Comparison of ENCODE assay signal across 9 cellular contexts in the genomic region with DNA sequence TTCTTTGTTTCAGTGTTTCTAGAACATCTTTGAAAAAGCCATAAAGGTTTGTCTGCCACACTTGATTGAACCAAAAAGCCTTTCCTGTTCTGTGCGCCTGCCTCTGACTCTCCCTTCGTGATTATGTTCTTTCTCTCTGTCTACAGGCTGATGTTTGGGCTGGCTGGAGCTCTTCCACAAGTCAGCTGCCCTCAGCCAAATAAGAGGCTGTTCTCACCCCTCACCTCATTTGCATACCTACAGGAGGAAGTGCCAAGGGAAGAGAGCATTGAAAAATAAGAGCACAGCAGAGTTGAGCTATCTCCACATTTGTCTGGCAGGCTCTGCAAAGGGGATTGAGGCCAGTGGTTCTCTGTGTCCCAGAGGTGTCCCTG. TPM values are rescaled to one million over a fixed set of nuclear protein-coding genes. Genes with fewer than 3 reads are reported as not detected.
A peak's percentile ranks its signal among the peaks of the same experiment; 100 is the strongest.
DNase-seq lines count a peak whose midpoint lies in the region; ATAC-seq and TF ChIP-seq lines count a peak whose summit lies in the region.
"Had no signal": no experiment of that assay in that cellular context is flagged by ENCODE, and none has a peak within 500 bp of the region (broad histone marks: within the 10 kb centered on the region; RNA-seq: fewer than 3 reads in every experiment).

No MANE protein-coding gene starts in this region.

- peak overlapping the region; percentile 12 for H3K27ac ChIP-seq in cingulate gyrus (ENCODE audit: low read depth, low read length)

- TF ChIP-seq CTCF in endothelial cell (IDR thresholded peaks at IDR 0.05; ENCODE audit: unreplicated experiment) = no peak

- H3K4me1 Mint-ChIP-seq in stimulated activated effector memory CD8-positive, alpha-beta T cell treated with anti-CD3 and anti-CD28 coated beads, Interleukin-12 subunit alpha, Interleukin-12 subunit beta, amount 100 ng/mL, for 72 hours = peaks cover 34% of the 10 kb centered on the region
- peaks cover 27% of the 10 kb centered on the region for H3K4me1 Mint-ChIP-seq in endothelial cell (ENCODE audit: unreplicated experiment)

- H3K36me3 Mint-ChIP-seq in stimulated activated effector memory CD8-positive, alpha-beta T cell treated with anti-CD3 and anti-CD28 coated beads, Interleukin-12 subunit alpha, Interleukin-12 subunit beta, amount 100 ng/mL, for 72 hours = peaks cover 39% of the 10 kb centered on the region
- H3K36me3 Mint-ChIP-seq in endothelial cell (ENCODE audit: low read depth, unreplicated experiment) = peaks cover 33% of the 10 kb centered on the region

- H3K27me3 Mint-ChIP-seq in endothelial cell (ENCODE audit: unreplicated experiment) = peaks cover 7% of the 10 kb centered on the region
- H3K27me3 Mint-ChIP-seq: dendritic cell treated with granulocyte-macrophage colony-stimulating factor and Interleukin-4, amounts not matched to agents 40 ng/mL and 50 ng/mL, for 4 days had no signal

- ATAC-seq in GM18499 (IDR thresholded peaks at IDR 0.05; ENCODE audit: insufficient read depth, unreplicated experiment) = peak; percentile 39
- ATAC-seq in GM21515 (IDR thresholded peaks at IDR 0.05; ENCODE audit: unreplicated experiment) = peak; percentile 56
- peak; percentile 54 for ATAC-seq in HG03571 (IDR thresholded peaks at IDR 0.05; ENCODE audit: unreplicated experiment)
- ATAC-seq in stimulated activated effector memory CD8-positive, alpha-beta T cell treated with anti-CD3 and anti-CD28 coated beads, Interleukin-12 subunit alpha, Interleukin-12 subunit beta, amount 100 ng/mL, for 72 hours = peak; percentile 61

- no peak overlapping the region for H3K4me3 Mint-ChIP-seq in stimulated activated effector memory CD8-positive, alpha-beta T cell treated with anti-CD3 and anti-CD28 coated beads, Interleukin-12 subunit alpha, Interleukin-12 subunit beta, amount 100 ng/mL, for 72 hours
- H3K4me3 Mint-ChIP-seq in endothelial cell (ENCODE audit: unreplicated experiment) = no peak overlapping the region
- H3K4me3 Mint-ChIP-seq: dendritic cell treated with granulocyte-macrophage colony-stimulating factor and Interleukin-4, amounts not matched to agents 40 ng/mL and 50 ng/mL, for 4 days had no signal

- no peaks in the 10 kb centered on the region for H3K9me3 Mint-ChIP-seq in stimulated activated effector memory CD8-positive, alpha-beta T cell treated with anti-CD3 and anti-CD28 coated beads, Interleukin-12 subunit alpha, Interleukin-12 subunit beta, amount 100 ng/mL, for 72 hours
- H3K9me3 Mint-ChIP-seq in endothelial cell (ENCODE audit: unreplicated experiment) = no peaks in the 10 kb centered on the region

- no peak overlapping the region for H3K27ac Mint-ChIP-seq in stimulated activated effector memory CD8-positive, alpha-beta T cell treated with anti-CD3 and anti-CD28 coated beads, Interleukin-12 subunit alpha, Interleukin-12 subunit beta, amount 100 ng/mL, for 72 hours
- no peak overlapping the region for H3K27ac Mint-ChIP-seq in endothelial cell (ENCODE audit: unreplicated experiment)
- H3K27ac Mint-ChIP-seq: dendritic cell treated with granulocyte-macrophage colony-stimulating factor and Interleukin-4, amounts not matched to agents 40 ng/mL and 50 ng/mL, for 4 days had no signal

- no peak for DNase-seq in stimulated activated effector memory CD8-positive, alpha-beta T cell treated with anti-CD3 and anti-CD28 coated beads, Interleukin-12 subunit alpha, Interleukin-12 subunit beta, amount 100 ng/mL, for 72 hours (ENCODE audit: low spot score in 2 of 2)
- DNase-seq in COLO668 (lab: John Stamatoyannopoulos, UW; ENCODE audit: unreplicated experiment) = no peak
- DNase-seq in endothelial cell (ENCODE audit: low spot score) = no peak
- no peak for DNase-seq in LoVo (ENCODE audit: low spot score)

RNA-seq across cellular contexts. Expression of a gene that starts 15.8 kb away (rescaled TPM):
- 79.2 TPM for total RNA-seq in endothelial cell (ENCODE audit: unreplicated experiment)

RNA-seq across cellular contexts. Expression of a gene that starts 43.5 kb away (rescaled TPM):
- not detected for total RNA-seq in endothelial cell (ENCODE audit: unreplicated experiment)
